Comparison of ENCODE assay signal across 16 cellular contexts in genomic region chr17:39852239-39852638, GRCh38. TPM values are rescaled to one million over a fixed set of nuclear protein-coding genes. Genes with fewer than 3 reads are reported as not detected.
A peak's percentile ranks its signal among the peaks of the same experiment; 100 is the strongest.
DNase-seq lines count a peak whose midpoint lies in the region; ATAC-seq lines count a peak whose summit lies in the region.
"Had no signal": no experiment of that assay in that cellular context is flagged by ENCODE, and none has a peak within 500 bp of the region (broad histone marks: within the 10 kb centered on the region; RNA-seq: fewer than 3 reads in every experiment).

No MANE protein-coding gene starts in this region.

- peak overlapping the region; percentile 7 for H3K27ac Mint-ChIP-seq in activated naive CD4-positive, alpha-beta T cell treated with anti-CD3 and anti-CD28 coated beads, Interleukin-2, amount 50 U/mL, for 72 hours
- H3K27ac Mint-ChIP-seq: dendritic cell treated with granulocyte-macrophage colony-stimulating factor and Interleukin-4, amounts not matched to agents 40 ng/mL and 50 ng/mL, for 4 days had no signal

- DNase-seq in activated naive CD4-positive, alpha-beta T cell treated with anti-CD3 and anti-CD28 coated beads, Interleukin-2, amount 50 U/mL, for 72 hours (ENCODE audit: low spot score in 2 of 2) = no peak
- DNase-seq in activated naive CD4-positive, alpha-beta T cell treated with Interleukin-2 at 50 U/mL for 16 hours = no peak
- peak; percentile 95 for DNase-seq in OCI-M1 (lab: John Stamatoyannopoulos, UW)
- DNase-seq in amniotic epithelial cell (ENCODE audit: low read depth) = peak; percentile 72
- no peak for DNase-seq in NCI-H1436 (lab: John Stamatoyannopoulos, UW)
- no peak for DNase-seq in C1 segment of cervical spinal cord (lab: John Stamatoyannopoulos, UW)
- DNase-seq: DMS153, posterior cingulate gyrus, SHP77 had no signal

- ATAC-seq in activated naive CD4-positive, alpha-beta T cell treated with anti-CD3 and anti-CD28 coated beads, Interleukin-2, amount 50 U/mL, for 72 hours = peak; percentile 38 to 61
- ATAC-seq in activated CD4-positive, CD25-positive, alpha-beta regulatory T cell treated with anti-CD3 and anti-CD28 coated beads, Interleukin-2, amount 50 U/mL, for 24 hours = no peak
- no peak for ATAC-seq in GM19023 (IDR thresholded peaks at IDR 0.05; ENCODE audit: unreplicated experiment)

- H3K9me3 Mint-ChIP-seq in activated naive CD4-positive, alpha-beta T cell treated with anti-CD3 and anti-CD28 coated beads, Interleukin-2, amount 50 U/mL, for 72 hours = no peaks in the 10 kb centered on the region
- H3K9me3 Mint-ChIP-seq: dendritic cell treated with granulocyte-macrophage colony-stimulating factor and Interleukin-4, amounts not matched to agents 40 ng/mL and 50 ng/mL, for 4 days had no signal

- H3K36me3 Mint-ChIP-seq in activated naive CD4-positive, alpha-beta T cell treated with anti-CD3 and anti-CD28 coated beads, Interleukin-2, amount 50 U/mL, for 72 hours = no peaks in the 10 kb centered on the region

RNA-seq across cellular contexts. Expression of gene IKZF3, which starts 11.9 kb away (rescaled TPM):
- 10 to 100 TPM; 37.6 to 60.8 TPM for total RNA-seq in activated naive CD4-positive, alpha-beta T cell treated with anti-CD3 and anti-CD28 coated beads, Interleukin-2, amount 50 U/mL, for 72 hours
- total RNA-seq: MCF 10A had no signal

RNA-seq across cellular contexts. Expression of gene ZPBP2, which starts 15.8 kb away (rescaled TPM):
- not detected for total RNA-seq in activated naive CD4-positive, alpha-beta T cell treated with anti-CD3 and anti-CD28 coated beads, Interleukin-2, amount 50 U/mL, for 72 hours
- total RNA-seq: esophagus muscularis mucosa, hepatocyte, MCF 10A, temporal lobe had no signal

Comparison
In these comparisons a context has a peak if more than half of its experiments do, and no peak if none do; other contexts are left out.
1. ATAC-seq: peak in activated naive CD4-positive, alpha-beta T cell treated with anti-CD3 and anti-CD28 coated beads, Interleukin-2, amount 50 U/mL, for 72 hours (2 of 2); none in activated CD4-positive, CD25-positive, alpha-beta regulatory T cell treated with anti-CD3 and anti-CD28 coated beads, Interleukin-2, amount 50 U/mL, for 24 hours (0 of 2) and GM19023 (single experiment).
2. DNase-seq: peak in OCI-M1 (single experiment) and amniotic epithelial cell (single experiment); none in activated naive CD4-positive, alpha-beta T cell treated with anti-CD3 and anti-CD28 coated beads, Interleukin-2, amount 50 U/mL, for 72 hours (0 of 2), activated naive CD4-positive, alpha-beta T cell treated with Interleukin-2 at 50 U/mL for 16 hours (single experiment), NCI-H1436 (single experiment) and C1 segment of cervical spinal cord (0 of 14).